In the genomic region with DNA sequence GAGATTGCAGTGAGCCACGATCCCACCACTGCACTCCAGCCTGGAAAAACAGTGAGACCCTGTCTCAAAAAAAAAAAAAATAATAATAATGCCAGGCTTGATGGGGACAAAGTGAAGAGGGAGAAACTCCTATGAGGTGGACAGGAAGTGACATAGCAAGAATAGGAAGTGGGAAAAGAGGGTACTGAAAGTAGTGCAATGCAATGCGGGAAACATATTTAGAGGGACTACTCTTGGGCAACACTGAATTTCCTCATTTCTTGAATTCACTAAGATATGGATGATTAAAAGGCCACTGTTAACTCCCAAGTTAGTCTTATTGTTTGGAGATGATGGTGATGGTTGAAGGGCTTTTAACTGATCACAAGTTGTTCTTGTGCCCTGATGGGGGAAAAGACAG, we compare ENCODE assay signal across 22 cellular contexts.
DNase-seq lines count a peak whose midpoint lies in the region.
"Had no signal": no experiment of that assay in that cellular context is flagged by ENCODE, and none has a peak within 500 bp of the region (broad histone marks: within the 10 kb centered on the region; RNA-seq: fewer than 3 reads in every experiment).

No MANE protein-coding gene starts in this region.

- peak overlapping the region; percentile 43 for H3K27ac Mint-ChIP-seq in T-helper 1 cell treated with Interleukin-12 subunit alpha and Interleukin-12 subunit beta and Interleukin-4 antibody, amounts not matched to agents 30 μg/mL and 1 μg/mL, for 36 hours
- H3K27ac Mint-ChIP-seq: stimulated activated naive CD8-positive, alpha-beta T cell treated with anti-CD3 and anti-CD28 coated beads, Interleukin-15, amount 100 ng/mL, for 72 hours had no signal

- H3K27me3 Mint-ChIP-seq in T-helper 1 cell treated with Interleukin-12 subunit alpha and Interleukin-12 subunit beta and Interleukin-4 antibody, amounts not matched to agents 30 μg/mL and 1 μg/mL, for 36 hours (ENCODE audit: low read depth) = no peaks in the 10 kb centered on the region
- H3K27me3 Mint-ChIP-seq: CD8-positive, alpha-beta memory T cell; stimulated activated naive CD8-positive, alpha-beta T cell treated with anti-CD3 and anti-CD28 coated beads, Interleukin-15, amount 100 ng/mL, for 72 hours; T-cell had no signal

- H3K36me3 Mint-ChIP-seq in T-helper 1 cell treated with Interleukin-12 subunit alpha and Interleukin-12 subunit beta and Interleukin-4 antibody, amounts not matched to agents 30 μg/mL and 1 μg/mL, for 36 hours (ENCODE audit: low read depth) = peaks cover 47% of the 10 kb centered on the region

- H3K4me1 Mint-ChIP-seq in T-helper 1 cell treated with Interleukin-12 subunit alpha and Interleukin-12 subunit beta and Interleukin-4 antibody, amounts not matched to agents 30 μg/mL and 1 μg/mL, for 36 hours (ENCODE audit: low read depth) = peaks cover 51% of the 10 kb centered on the region

- peaks cover 5% of the 10 kb centered on the region for H3K9me3 Mint-ChIP-seq in T-helper 1 cell treated with Interleukin-12 subunit alpha and Interleukin-12 subunit beta and Interleukin-4 antibody, amounts not matched to agents 30 μg/mL and 1 μg/mL, for 36 hours
- H3K9me3 Mint-ChIP-seq: stimulated activated naive CD8-positive, alpha-beta T cell treated with anti-CD3 and anti-CD28 coated beads, Interleukin-15, amount 100 ng/mL, for 72 hours had no signal

- no peak overlapping the region for H3K4me3 Mint-ChIP-seq in T-helper 1 cell treated with Interleukin-12 subunit alpha and Interleukin-12 subunit beta and Interleukin-4 antibody, amounts not matched to agents 30 μg/mL and 1 μg/mL, for 36 hours
- H3K4me3 Mint-ChIP-seq: CD8-positive, alpha-beta memory T cell; stimulated activated naive CD8-positive, alpha-beta T cell treated with anti-CD3 and anti-CD28 coated beads, Interleukin-15, amount 100 ng/mL, for 72 hours; T-cell had no signal

- DNase-seq in T-helper 1 cell (no peak), MV-4-11 (lab: John Stamatoyannopoulos, UW) (peak; percentile 96), SKM-1 treated with dmso at 0.1 percent for 144 hours (lab: John Stamatoyannopoulos, UW; ENCODE audit: unreplicated experiment) (peak; percentile 81), midbrain (lab: John Stamatoyannopoulos, UW) (peak; percentile 13), cortex of kidney (lab: John Stamatoyannopoulos, UW) (no peak), HUDEP-2 (lab: John Stamatoyannopoulos, UW; ENCODE audit: unreplicated experiment in 76 of 76) (no peak)
- no peak for DNase-seq in stimulated activated CD4-positive, alpha-beta T cell treated with anti-CD3 and anti-CD28 coated beads, Interleukin-12 subunit alpha, Interleukin-12 subunit beta, amount 100 ng/mL, for 4 hours
- DNase-seq: activated gamma-delta T cell; activated T-cell treated with anti-CD3 and anti-CD28 coated beads for 4 hours; CD8-positive, alpha-beta memory T cell; central memory CD4-positive, alpha-beta T cell; dermis blood vessel endothelial cell; H7; mammary epithelial cell; NCI-H1694 treated with DMSO at 0.1 percent for 48 hours; NCI-H2171 treated with DMSO at 0.1 percent for 48 hours; NCI-H524; SJCRH30; stimulated activated naive CD8-positive, alpha-beta T cell treated with anti-CD3 and anti-CD28 coated beads, Interleukin-15, amount 100 ng/mL, for 72 hours; T-cell; thyroid gland had no signal

Comparison
In these comparisons a context has a peak if more than half of its experiments do, and no peak if none do; other contexts are left out.
1. DNase-seq: peak in MV-4-11 (single experiment), SKM-1 treated with dmso at 0.1 percent for 144 hours (single experiment) and midbrain (single experiment); none in T-helper 1 cell (0 of 5), stimulated activated CD4-positive, alpha-beta T cell treated with anti-CD3 and anti-CD28 coated beads, Interleukin-12 subunit alpha, Interleukin-12 subunit beta, amount 100 ng/mL, for 4 hours (single experiment), cortex of kidney (single experiment) and HUDEP-2 (0 of 76).